In the genomic region with DNA sequence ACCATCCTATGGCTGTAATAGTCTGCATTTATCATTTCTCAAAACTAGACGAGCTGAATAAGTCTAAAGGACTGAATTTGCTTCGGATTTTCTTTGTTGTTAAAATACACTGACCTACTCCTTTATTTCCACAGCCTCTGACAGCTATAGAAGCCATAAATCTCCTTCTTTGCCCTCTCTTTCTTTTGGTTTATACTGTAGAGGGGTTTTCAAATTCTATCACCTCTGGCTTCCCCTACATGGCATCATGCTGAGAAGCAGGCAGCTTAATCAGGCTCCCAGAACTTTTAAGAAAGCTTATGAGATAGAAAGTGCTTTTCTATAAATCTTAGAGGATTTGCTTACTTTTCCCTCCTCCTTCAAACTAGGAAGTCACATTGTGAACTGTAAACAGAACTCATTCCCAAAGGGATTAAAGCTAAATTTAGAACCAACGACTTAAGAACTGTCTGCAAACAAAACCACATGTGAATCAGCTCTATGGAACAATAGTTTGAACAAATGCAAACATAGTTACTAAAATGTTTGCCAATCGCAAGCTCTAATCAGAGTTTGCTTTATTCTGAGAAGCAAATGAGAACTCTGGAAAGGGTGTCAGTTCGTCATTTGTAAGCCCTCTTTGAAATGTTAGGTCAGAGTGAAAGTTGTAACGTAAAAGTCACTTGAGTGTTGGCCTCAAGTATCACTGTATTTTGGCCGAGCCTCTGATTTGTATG, we compare ENCODE assay signal across 8 cellular contexts.
DNase-seq lines count a peak whose midpoint lies in the region; ATAC-seq and TF ChIP-seq lines count a peak whose summit lies in the region.

No MANE protein-coding gene starts in this region.

- H3K9me3 Mint-ChIP-seq in Calu3 (ENCODE audit: low read depth, unreplicated experiment) (peaks cover 5% of the 10 kb centered on the region), progenitor cell of endocrine pancreas (ENCODE audit: low read depth) (peaks cover 3% of the 10 kb centered on the region)

- H3K27me3 Mint-ChIP-seq in Calu3 (ENCODE audit: unreplicated experiment) (no peaks in the 10 kb centered on the region), progenitor cell of endocrine pancreas (no peaks in the 10 kb centered on the region)

- CTCF ChIA-PET in Calu3 (lab: Charles Lee) = interaction anchor here (1.0 kb wide), 1 partner anchor 10 kb away, joined by 3 read pairs; no protein-coding TSS in a partner anchor

- intact Hi-C loops in Calu3 (cut with micrococcal nuclease; ENCODE audit: unreplicated experiment) = loop anchor here (5.0 to 10.0 kb wide), 2 partner anchors 105 to 703 kb away; no protein-coding TSS in a partner anchor

- DNase-seq in Calu3 (no peak), NCI-H460 (ENCODE audit: extremely low read depth, low read depth) (peak; percentile 58), epithelial cell of esophagus (ENCODE audit: low read depth) (peak; percentile 80), progenitor cell of endocrine pancreas (ENCODE audit: low spot score, unreplicated experiment) (no peak), occipital lobe (lab: John Stamatoyannopoulos, UW) (no peak), mucosa of gallbladder (ENCODE audit: low spot score) (no peak)
- no peak for DNase-seq in stimulated activated naive CD4-positive, alpha-beta T cell (lab: John Stamatoyannopoulos, UW)

- H3K27ac Mint-ChIP-seq in Calu3 (ENCODE audit: unreplicated experiment) (peak overlapping the region; percentile 94), progenitor cell of endocrine pancreas (peak overlapping the region; percentile 82)

- H3K4me3 Mint-ChIP-seq in Calu3 (ENCODE audit: low read depth, unreplicated experiment) (peak overlapping the region; percentile 32), progenitor cell of endocrine pancreas (ENCODE audit: low read depth) (no peak overlapping the region)

- no peak overlapping the region for H3K4me3 ChIP-seq in epithelial cell of esophagus (ENCODE audit: low read length)

- H3K4me1 Mint-ChIP-seq in Calu3 (ENCODE audit: low read depth, unreplicated experiment) (peaks cover 62% of the 10 kb centered on the region), progenitor cell of endocrine pancreas (ENCODE audit: low read depth) (peaks cover 44% of the 10 kb centered on the region)

- no peak for TF ChIP-seq CTCF in Calu3 (IDR thresholded peaks at IDR 0.05; ENCODE audit: unreplicated experiment)
- no peak for TF ChIP-seq CTCF in epithelial cell of esophagus (IDR thresholded peaks at IDR 0.05; ENCODE audit: insufficient read depth, low read depth, low read length, missing control alignments)
- no peak for TF ChIP-seq CTCF in progenitor cell of endocrine pancreas (IDR thresholded peaks at IDR 0.05; ENCODE audit: unreplicated experiment)

- H3K36me3 Mint-ChIP-seq in Calu3 (ENCODE audit: insufficient read depth, unreplicated experiment) = peaks cover 26% of the 10 kb centered on the region
- no peaks in the 10 kb centered on the region for H3K36me3 Mint-ChIP-seq in progenitor cell of endocrine pancreas (ENCODE audit: insufficient read depth)

- BruUV-seq in Calu3 (replicated peaks; lab: Mats Ljungman, UMichigan) = no TSS peak

- no peak for ATAC-seq in GM18870 (IDR thresholded peaks at IDR 0.05; ENCODE audit: unreplicated experiment)

Comparison
In these comparisons a context has a peak if more than half of its experiments do, and no peak if none do; other contexts are left out.
1. DNase-seq: peak in NCI-H460 (single experiment) and epithelial cell of esophagus (single experiment); none in Calu3 (single experiment), progenitor cell of endocrine pancreas (single experiment), occipital lobe (single experiment), mucosa of gallbladder (single experiment) and stimulated activated naive CD4-positive, alpha-beta T cell (0 of 6).